Comparison of ENCODE assay signal across 28 cellular contexts in the genomic region with DNA sequence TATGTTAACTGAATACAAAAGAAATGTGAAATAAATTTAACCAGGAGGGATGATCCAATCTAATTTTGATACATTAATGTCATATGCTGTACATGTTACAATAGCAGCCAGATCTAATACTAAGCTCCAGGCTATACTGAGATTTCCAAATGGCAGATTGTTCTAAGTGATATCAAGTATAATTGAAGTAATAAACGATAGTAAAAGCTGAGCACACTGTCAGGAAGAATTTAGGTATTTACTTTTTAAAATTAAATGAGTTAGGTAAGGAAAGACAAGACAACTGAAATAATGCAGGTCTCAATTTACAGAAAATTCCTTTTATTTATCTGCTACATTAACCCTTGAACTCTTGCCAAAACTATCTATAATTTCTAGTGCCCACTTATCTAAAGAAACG. TPM values are rescaled to one million over a fixed set of nuclear protein-coding genes. Genes with fewer than 3 reads are reported as not detected.
"Had no signal": no experiment of that assay in that cellular context is flagged by ENCODE, and none has a peak within 500 bp of the region (broad histone marks: within the 10 kb centered on the region; RNA-seq: fewer than 3 reads in every experiment).

No MANE protein-coding gene starts in this region.

- H3K27ac ChIP-seq: PC-9 had no signal

- H3K27me3 Mint-ChIP-seq: activated CD4-positive, alpha-beta memory T cell treated with anti-CD3 and anti-CD28 coated beads for 36 hours; activated naive CD8-positive, alpha-beta T cell; activated T-helper 17 cell treated with anti-CD3 and anti-CD28 coated beads, Interleukin-2, amount 50 U/mL, for 72 hours; brain; IgD-negative memory B cell had no signal

- H3K4me1 Mint-ChIP-seq: activated T-helper 17 cell treated with anti-CD3 and anti-CD28 coated beads, Interleukin-2, amount 50 U/mL, for 72 hours; brain; WTC11 had no signal

- H3K27ac Mint-ChIP-seq: activated CD4-positive, alpha-beta memory T cell treated with anti-CD3 and anti-CD28 coated beads for 36 hours; activated naive CD4-positive, alpha-beta T cell treated with anti-CD3 and anti-CD28 coated beads for 36 hours; activated naive CD8-positive, alpha-beta T cell; activated T-helper 17 cell treated with anti-CD3 and anti-CD28 coated beads, Interleukin-2, amount 50 U/mL, for 72 hours; IgD-negative memory B cell; T-helper 1 cell treated with Interleukin-12 subunit alpha and Interleukin-12 subunit beta and Interleukin-4 antibody, amounts not matched to agents 30 μg/mL and 1 μg/mL, for 36 hours; WTC11 had no signal

- DNase-seq: activated CD4-positive, alpha-beta memory T cell treated with anti-CD3 and anti-CD28 coated beads for 36 hours; activated CD4-positive, alpha-beta T cell treated with anti-CD3 and anti-CD28 coated beads for 48 hours; activated CD4-positive, CD25-positive, alpha-beta regulatory T cell treated with anti-CD3 and anti-CD28 coated beads, Interleukin-2, amount 50 U/mL, for 72 hours; activated gamma-delta T cell; activated naive CD4-positive, alpha-beta T cell treated with anti-CD3 and anti-CD28 coated beads for 36 hours; activated T-cell treated with anti-CD3 and anti-CD28 coated beads for 4 hours; activated T-cell treated with anti-CD3 and anti-CD28 coated beads, Interleukin-2, amount 50 U/mL, for 48 hours; amygdala; KG1; NCI-H1048; NCI-H1436 treated with DMSO at 0.1 percent for 48 hours; NCI-H187; NCI-H2081 treated with DMSO at 0.1 percent for 48 hours; NCI-H2227 treated with DMSO at 0.1 percent for 48 hours; NCI-H446 treated with DMSO at 0.1 percent for 48 hours; NCI-H524 treated with DMSO at 0.1 percent for 48 hours; NCI-H774; PC-9; SIG-M5 had no signal

- H3K36me3 Mint-ChIP-seq: WTC11 had no signal

- H3K9me3 Mint-ChIP-seq: activated CD4-positive, alpha-beta memory T cell treated with anti-CD3 and anti-CD28 coated beads for 36 hours; activated naive CD4-positive, alpha-beta T cell treated with anti-CD3 and anti-CD28 coated beads for 36 hours; activated T-helper 17 cell treated with anti-CD3 and anti-CD28 coated beads, Interleukin-2, amount 50 U/mL, for 72 hours; brain; IgD-negative memory B cell; T-helper 1 cell treated with Interleukin-12 subunit alpha and Interleukin-12 subunit beta and Interleukin-4 antibody, amounts not matched to agents 30 μg/mL and 1 μg/mL, for 36 hours; WTC11 had no signal

- H3K4me3 Mint-ChIP-seq: activated CD4-positive, alpha-beta memory T cell treated with anti-CD3 and anti-CD28 coated beads for 36 hours; activated naive CD4-positive, alpha-beta T cell treated with anti-CD3 and anti-CD28 coated beads for 36 hours; activated naive CD8-positive, alpha-beta T cell; activated T-helper 17 cell treated with anti-CD3 and anti-CD28 coated beads, Interleukin-2, amount 50 U/mL, for 72 hours; brain; IgD-negative memory B cell; T-helper 1 cell treated with Interleukin-12 subunit alpha and Interleukin-12 subunit beta and Interleukin-4 antibody, amounts not matched to agents 30 μg/mL and 1 μg/mL, for 36 hours; WTC11 had no signal

RNA-seq across cellular contexts. Expression of gene INSM2, which starts 39.9 kb away (rescaled TPM):
- total RNA-seq: activated CD4-positive, alpha-beta memory T cell treated with anti-CD3 and anti-CD28 coated beads for 36 hours; activated CD8-positive, alpha-beta memory T cell treated with anti-CD3 and anti-CD28 coated beads for 36 hours; activated naive CD4-positive, alpha-beta T cell treated with anti-CD3 and anti-CD28 coated beads for 36 hours; activated T-helper 17 cell treated with anti-CD3 and anti-CD28 coated beads, Interleukin-2, amount 50 U/mL, for 72 hours; astrocyte; M059J; PC-9 had no signal
- polyA plus RNA-seq: IgD-negative memory B cell had no signal
